10 cellular contexts compared by ENCODE assay signal in genomic region chr22:37660709-37661045, GRCh38. TPM values are rescaled to one million over a fixed set of nuclear protein-coding genes. Genes with fewer than 3 reads are reported as not detected.
DNase-seq lines count a peak whose midpoint lies in the region; ATAC-seq and TF ChIP-seq lines count a peak whose summit lies in the region.
"Had no signal": no experiment of that assay in that cellular context is flagged by ENCODE, and none has a peak within 500 bp of the region (broad histone marks: within the 10 kb centered on the region; RNA-seq: fewer than 3 reads in every experiment).

No MANE protein-coding gene starts in this region.

- H3K79me2 ChIP-seq in OCI-LY1 (ENCODE audit: insufficient read depth, low read length): peaks cover 53% of the 10 kb centered on the region

- no peaks in the 10 kb centered on the region for H3K27me3 Mint-ChIP-seq in progenitor cell of endocrine pancreas

- no peaks in the 10 kb centered on the region for H3K9me2 ChIP-seq in OCI-LY1 (ENCODE audit: low read depth, low read length)

- peak overlapping the region; percentile 87 for H3K9ac ChIP-seq in OCI-LY1 (ENCODE audit: low read length)
- peak overlapping the region; percentile 77 to 98 for H3K9ac ChIP-seq in duodenal mucosa (ENCODE audit: low read depth in 1 of 2, low read length in 2 of 2)

- peaks cover 4% of the 10 kb centered on the region for H3K36me3 ChIP-seq in GM06990 (ENCODE audit: control insufficient read depth, insufficient read depth, low read length)
- H3K36me3 ChIP-seq in OCI-LY1 (ENCODE audit: insufficient read depth, low read length): peaks cover 47% of the 10 kb centered on the region
- peaks cover 3 to 11% of the 10 kb centered on the region in 2 donors for H3K36me3 ChIP-seq in duodenal mucosa (ENCODE audit: control insufficient read depth in 1 of 2, insufficient read depth in 2 of 2, low read length in 2 of 2)

- no peak overlapping the region for H2AFZ ChIP-seq in OCI-LY1 (ENCODE audit: low read length)

- H3K9me3 ChIP-seq in OCI-LY1 (ENCODE audit: low read length) (no peaks in the 10 kb centered on the region), duodenal mucosa (ENCODE audit: control insufficient read depth in 1 of 2, low read length in 2 of 2) (no peaks in the 10 kb centered on the region)

- H4K20me1 ChIP-seq in OCI-LY1 (ENCODE audit: insufficient read depth, low read length): no peaks in the 10 kb centered on the region

- no peak for TF ChIP-seq CTCF in GM06990 (IDR thresholded peaks at IDR 0.05; ENCODE audit: insufficient read depth, low read length, poor library complexity, severe bottlenecking)
- no peak for TF ChIP-seq CTCF in OCI-LY1 (IDR thresholded peaks at IDR 0.05; ENCODE audit: low read length)
- TF ChIP-seq CTCF in progenitor cell of endocrine pancreas (IDR thresholded peaks at IDR 0.05; ENCODE audit: unreplicated experiment): no peak

- DNase-seq in GM06990 (ENCODE audit: extremely low read depth, insufficient read length) (no peak), progenitor cell of endocrine pancreas (ENCODE audit: low spot score, unreplicated experiment) (no peak), anterior cingulate cortex (lab: John Stamatoyannopoulos, UW) (no peak)
- DNase-seq: foreskin melanocyte, occipital lobe had no signal

- peak overlapping the region; percentile 89 for H3K4me2 ChIP-seq in OCI-LY1 (ENCODE audit: low read length)

- no peaks in the 10 kb centered on the region for H3K36me3 Mint-ChIP-seq in progenitor cell of endocrine pancreas (ENCODE audit: insufficient read depth)

- peaks cover 46% of the 10 kb centered on the region for H3K4me1 ChIP-seq in OCI-LY1 (ENCODE audit: insufficient read depth, low read length, severe bottlenecking)
- H3K4me1 ChIP-seq in duodenal mucosa (ENCODE audit: control insufficient read depth in 1 of 2, insufficient read depth in 2 of 2, low read length in 2 of 2): peaks cover 39 to 43% of the 10 kb centered on the region in 2 donors

- H3K4me3 Mint-ChIP-seq in progenitor cell of endocrine pancreas (ENCODE audit: low read depth): peak overlapping the region; percentile 35

- no peak for ATAC-seq in HG02678 (IDR thresholded peaks at IDR 0.05; ENCODE audit: unreplicated experiment)
- no peak for ATAC-seq in GM21526 (IDR thresholded peaks at IDR 0.05; ENCODE audit: low FRiP score, unreplicated experiment)
- ATAC-seq in GM19463 (IDR thresholded peaks at IDR 0.05; ENCODE audit: unreplicated experiment): no peak

- H3F3A ChIP-seq in OCI-LY1 (ENCODE audit: insufficient read depth, low read length): no peaks in the 10 kb centered on the region

- H3K27ac ChIP-seq in OCI-LY1 (ENCODE audit: low read depth, low read length, poor library complexity, severe bottlenecking): peak overlapping the region; percentile 84
- H3K27ac ChIP-seq in duodenal mucosa (ENCODE audit: low read depth, low read length): peak overlapping the region; percentile 72

- peaks cover 26% of the 10 kb centered on the region for H3K4me1 Mint-ChIP-seq in progenitor cell of endocrine pancreas (ENCODE audit: low read depth)

- H3K27me3 ChIP-seq in GM06990 (replicated peaks; ENCODE audit: control insufficient read depth, insufficient read depth, low read length) (no peaks in the 10 kb centered on the region), OCI-LY1 (ENCODE audit: insufficient read depth, low read length) (no peaks in the 10 kb centered on the region), duodenal mucosa (ENCODE audit: control insufficient read depth in 1 of 2, insufficient read depth in 2 of 2, low read length in 2 of 2) (no peaks in the 10 kb centered on the region)

- peak overlapping the region; percentile 91 for H3K4me3 ChIP-seq in GM06990 (replicated peaks; ENCODE audit: low read depth, low read length)
- peak overlapping the region; percentile 82 for H3K4me3 ChIP-seq in OCI-LY1 (ENCODE audit: low read depth, low read length, poor library complexity, severe bottlenecking)
- peak overlapping the region; percentile 72 to 90 for H3K4me3 ChIP-seq in duodenal mucosa (ENCODE audit: low read depth in 1 of 2, low read length in 2 of 2)

- no peaks in the 10 kb centered on the region for H3K9me3 Mint-ChIP-seq in progenitor cell of endocrine pancreas (ENCODE audit: low read depth)

- peak overlapping the region; percentile 77 for H3K27ac Mint-ChIP-seq in progenitor cell of endocrine pancreas

RNA-seq across cellular contexts. Expression of gene PDXP, which starts 2.2 kb away (rescaled TPM):
- total RNA-seq in progenitor cell of endocrine pancreas: 16.8 and 17.7 TPM in 2 replicates

RNA-seq across cellular contexts. Expression of gene LGALS1, which starts 14.8 kb away (rescaled TPM):
- 0.81 TPM in 1 of 2 replicates, not detected in the other for total RNA-seq in progenitor cell of endocrine pancreas

RNA-seq across cellular contexts. Expression of gene SH3BP1, which starts 21.2 kb away (rescaled TPM):
- 25.4 and 27.4 TPM in 2 replicates for total RNA-seq in progenitor cell of endocrine pancreas

RNA-seq across cellular contexts. Expression of gene NOL12, which starts 25.5 kb away (rescaled TPM):
- 16.4 and 17.1 TPM in 2 replicates for total RNA-seq in progenitor cell of endocrine pancreas

RNA-seq across cellular contexts. Expression of gene TRIOBP, which starts 36.2 kb away (rescaled TPM):
- 73.0 and 78.7 TPM in 2 replicates for total RNA-seq in progenitor cell of endocrine pancreas
